Comparison of ENCODE assay signal across 11 cellular contexts in genomic region chr10:123044391-123044790, GRCh38. TPM values are rescaled to one million over a fixed set of nuclear protein-coding genes. Genes with fewer than 3 reads are reported as not detected.
A peak's percentile ranks its signal among the peaks of the same experiment; 100 is the strongest.
DNase-seq lines count a peak whose midpoint lies in the region; ATAC-seq and TF ChIP-seq lines count a peak whose summit lies in the region.
"Had no signal": no experiment of that assay in that cellular context is flagged by ENCODE, and none has a peak within 500 bp of the region (broad histone marks: within the 10 kb centered on the region; RNA-seq: fewer than 3 reads in every experiment).

No MANE protein-coding gene starts in this region.

- H3K27me3 ChIP-seq in cardiac muscle cell (no peaks in the 10 kb centered on the region), right cardiac atrium (ENCODE audit: control insufficient read depth, insufficient read depth) (no peaks in the 10 kb centered on the region), colonic mucosa (no peaks in the 10 kb centered on the region)

- intact Hi-C loops in right cardiac atrium (cut with DNase I): loop anchor here in 2 of 4 donors (2.0 to 5.0 kb wide), 2 partner anchors 513 to 514 kb away; no protein-coding TSS in a partner anchor
- intact Hi-C loops in colonic mucosa (cut with DNase I): no loop called here

- H3K4me1 ChIP-seq in cardiac muscle cell (ENCODE audit: low read depth) (no peaks in the 10 kb centered on the region), right cardiac atrium (ENCODE audit: control insufficient read depth, insufficient read depth, low read length) (no peaks in the 10 kb centered on the region), colonic mucosa (no peaks in the 10 kb centered on the region)

- TF ChIP-seq CTCF in cardiac muscle cell (IDR thresholded peaks at IDR 0.05; ENCODE audit: low read depth, low read length): peak; percentile 10
- TF ChIP-seq CTCF in epithelial cell of esophagus (IDR thresholded peaks at IDR 0.05; ENCODE audit: insufficient read depth, low read depth, low read length, missing control alignments): no peak
- TF ChIP-seq CTCF in colonic mucosa (IDR thresholded peaks at IDR 0.05): no peak

- H3K9me3 ChIP-seq in cardiac muscle cell (ENCODE audit: low read depth) (no peaks in the 10 kb centered on the region), right cardiac atrium (ENCODE audit: control insufficient read depth, low read length) (no peaks in the 10 kb centered on the region), colonic mucosa (no peaks in the 10 kb centered on the region)

- H3K36me3 ChIP-seq in cardiac muscle cell (peaks cover 24% of the 10 kb centered on the region), colonic mucosa (no peaks in the 10 kb centered on the region)

- no peak overlapping the region for H3K4me3 ChIP-seq in cardiac muscle cell
- no peak overlapping the region for H3K4me3 ChIP-seq in right cardiac atrium (ENCODE audit: low read length)
- no peak overlapping the region for H3K4me3 ChIP-seq in epithelial cell of esophagus (ENCODE audit: low read length)
- H3K4me3 ChIP-seq in colonic mucosa: no peak overlapping the region

- H3K27ac ChIP-seq in cardiac muscle cell: no peak overlapping the region
- no peak overlapping the region for H3K27ac ChIP-seq in right cardiac atrium (ENCODE audit: low read length)
- no peak overlapping the region for H3K27ac ChIP-seq in colonic mucosa

- ATAC-seq in right cardiac atrium (no peak), HG02610 (IDR thresholded peaks at IDR 0.05; ENCODE audit: unreplicated experiment) (no peak), GM21825 (IDR thresholded peaks at IDR 0.05; ENCODE audit: unreplicated experiment) (no peak)

- 81% methylated on average over 2 of the region's 2 CpGs for WGBS in right cardiac atrium

- DNase-seq in cardiac muscle cell (ENCODE audit: low read depth in 1 of 2, low spot score in 1 of 2) (peak in 1 of 2 donors; percentile 6), right cardiac atrium (no peak), NCI-H69 (lab: John Stamatoyannopoulos, UW) (peak; percentile 49), epithelial cell of esophagus (ENCODE audit: low read depth) (peak; percentile 25), colonic mucosa (no peak)
- DNase-seq in stimulated activated CD4-positive, alpha-beta T cell treated with anti-CD3 and anti-CD28 coated beads, Interleukin-2, amount 100 ng/mL, for 24 hours: no peak
- DNase-seq: amniotic stem cell, NCI-H345, posterior cingulate gyrus had no signal

- no peak overlapping the region for H3K9ac ChIP-seq in colonic mucosa (ENCODE audit: low read depth in 2 of 2, low read length in 2 of 2)

RNA-seq across cellular contexts. Expression of gene ACADSB, which starts 35.6 kb away (rescaled TPM):
- total RNA-seq in cardiac muscle cell (14.3 and 14.7 TPM in 2 replicates), right cardiac atrium (10 to 100 TPM; 59.4 to 90.9 (median 73.1) TPM), colonic mucosa (10 to 100 TPM; 17.6 to 69.3 TPM)
- polyA plus RNA-seq in cardiac muscle cell (16.0 and 22.0 TPM in 2 replicates), right cardiac atrium (19.5 TPM)

RNA-seq across cellular contexts. Expression of gene IKZF5, which starts 35.8 kb away (rescaled TPM):
- 2.9 and 6.0 TPM in 2 replicates for total RNA-seq in cardiac muscle cell
- 7.9 and 10.1 TPM in 2 replicates for polyA plus RNA-seq in cardiac muscle cell
- total RNA-seq in right cardiac atrium: 10 to 100 TPM; 12.2 to 15.0 (median 13.0) TPM
- polyA plus RNA-seq in right cardiac atrium: 5.7 TPM
- total RNA-seq in colonic mucosa: 10 to 100 TPM in 1 of 2 donors, 1 to 10 TPM in 1; 7.5 to 16.7 TPM

Comparison
In these comparisons a context has a peak if more than half of its experiments do, and no peak if none do; other contexts are left out.
1. DNase-seq: peak in NCI-H69 (single experiment) and epithelial cell of esophagus (single experiment); none in right cardiac atrium (0 of 3), stimulated activated CD4-positive, alpha-beta T cell treated with anti-CD3 and anti-CD28 coated beads, Interleukin-2, amount 100 ng/mL, for 24 hours (0 of 2) and colonic mucosa (single experiment).